13 cellular contexts compared by ENCODE assay signal in genomic region chr6:47188588-47189021, GRCh38.
DNase-seq lines count a peak whose midpoint lies in the region; ATAC-seq and TF ChIP-seq lines count a peak whose summit lies in the region.
"Had no signal": no experiment of that assay in that cellular context is flagged by ENCODE, and none has a peak within 500 bp of the region (broad histone marks: within the 10 kb centered on the region; RNA-seq: fewer than 3 reads in every experiment).

No MANE protein-coding gene starts in this region.

- DNase-seq in HS-5 (ENCODE audit: low read depth) (peak; percentile 65), amniotic stem cell (lab: John Stamatoyannopoulos, UW) (peak; percentile 23), islet precursor cell (peak; percentile 96), upper lobe of left lung (no peak), H7 (no peak), DMS 273 (lab: John Stamatoyannopoulos, UW; ENCODE audit: unreplicated experiment) (no peak), natural killer cell (no peak), glutamatergic neuron (no peak)
- DNase-seq: activated CD4-positive, alpha-beta T cell treated with anti-CD3 and anti-CD28 coated beads for 4 hours; left ventricle myocardium superior; SHP77; sigmoid colon had no signal

- intact Hi-C loops in natural killer cell (cut with micrococcal nuclease): no loop called here

- TF ChIP-seq POLR2A in upper lobe of left lung (IDR thresholded peaks at IDR 0.05): no peak

- TF ChIP-seq CTCF in upper lobe of left lung (IDR thresholded peaks at IDR 0.05) (no peak), natural killer cell (IDR thresholded peaks at IDR 0.05) (no peak), glutamatergic neuron (IDR thresholded peaks at IDR 0.05; ENCODE audit: partially characterized antibody, unreplicated experiment) (no peak)

- no peaks in the 10 kb centered on the region for H3K4me1 ChIP-seq in upper lobe of left lung

- H3K27me3 Mint-ChIP-seq in natural killer cell (ENCODE audit: low read depth in 2 of 2) (peaks cover 7 to 9% of the 10 kb centered on the region in 2 donors), glutamatergic neuron (ENCODE audit: unreplicated experiment) (no peaks in the 10 kb centered on the region)

- H3K27ac Mint-ChIP-seq in natural killer cell: no peak overlapping the region
- no peak overlapping the region for H3K27ac Mint-ChIP-seq in glutamatergic neuron (ENCODE audit: unreplicated experiment)
- H3K27ac Mint-ChIP-seq: activated naive CD4-positive, alpha-beta T cell treated with anti-CD3 and anti-CD28 coated beads, Interleukin-2, amount 50 U/mL, for 72 hours had no signal

- no peaks in the 10 kb centered on the region for H3K36me3 Mint-ChIP-seq in natural killer cell
- no peaks in the 10 kb centered on the region for H3K36me3 Mint-ChIP-seq in glutamatergic neuron (ENCODE audit: unreplicated experiment)

- H3K4me3 ChIP-seq in upper lobe of left lung (no peak overlapping the region), H7 (ENCODE audit: insufficient read depth, low read depth, low read length) (no peak overlapping the region)
- H3K4me3 ChIP-seq: sigmoid colon had no signal

- no peaks in the 10 kb centered on the region for H3K9me3 ChIP-seq in upper lobe of left lung
- H3K9me3 ChIP-seq: sigmoid colon had no signal

- H3K36me3 ChIP-seq in upper lobe of left lung (no peaks in the 10 kb centered on the region), H7 (replicated peaks; ENCODE audit: control insufficient read depth, insufficient read depth, low read length) (no peaks in the 10 kb centered on the region)
- H3K36me3 ChIP-seq: sigmoid colon had no signal

- H3K27ac ChIP-seq in upper lobe of left lung: no peak overlapping the region

- H3K4me3 Mint-ChIP-seq in natural killer cell: no peak overlapping the region
- no peak overlapping the region for H3K4me3 Mint-ChIP-seq in glutamatergic neuron (ENCODE audit: unreplicated experiment)

- TF ChIP-seq EP300 in upper lobe of left lung (IDR thresholded peaks at IDR 0.05): no peak

- H3K9me3 Mint-ChIP-seq in natural killer cell: no peaks in the 10 kb centered on the region
- no peaks in the 10 kb centered on the region for H3K9me3 Mint-ChIP-seq in glutamatergic neuron (ENCODE audit: unreplicated experiment)

- 83 to 88% methylated on average over 1 of the region's 1 CpG for WGBS in upper lobe of left lung, 2 donors

- no peaks in the 10 kb centered on the region for H3K27me3 ChIP-seq in upper lobe of left lung
- no peaks in the 10 kb centered on the region for H3K27me3 ChIP-seq in H7 (ENCODE audit: control insufficient read depth, insufficient read depth, low read length)
- H3K27me3 ChIP-seq: sigmoid colon had no signal

- H3K4me1 Mint-ChIP-seq in natural killer cell (no peaks in the 10 kb centered on the region), glutamatergic neuron (ENCODE audit: low read depth, unreplicated experiment) (no peaks in the 10 kb centered on the region)

- ATAC-seq in upper lobe of left lung (ENCODE audit: low FRiP score in 2 of 2): peak; percentile 44 to 72
- ATAC-seq in natural killer cell: no peak
- ATAC-seq: left ventricle myocardium superior had no signal

Comparison
In these comparisons a context has a peak if more than half of its experiments do, and no peak if none do; other contexts are left out.
1. DNase-seq: peak in HS-5 (single experiment), amniotic stem cell (single experiment) and islet precursor cell (single experiment); none in upper lobe of left lung (0 of 2), H7 (single experiment), DMS 273 (single experiment), natural killer cell (single experiment) and glutamatergic neuron (single experiment).
2. ATAC-seq: peak in upper lobe of left lung (2 of 2); none in natural killer cell (0 of 3).